In genomic region chr18:37166491-37166890, GRCh38 we compare ENCODE assay signal across 26 cellular contexts.
"Had no signal": no experiment of that assay in that cellular context is flagged by ENCODE, and none has a peak within 500 bp of the region (broad histone marks: within the 10 kb centered on the region; RNA-seq: fewer than 3 reads in every experiment).

No MANE protein-coding gene starts in this region.

- H3K4me1 ChIP-seq: left ventricle myocardium inferior, prostate gland, stomach, testis, upper lobe of left lung, vagina had no signal

- H3K4me1 Mint-ChIP-seq: memory B cell; nephron; neural crest cell; stimulated activated naive B cell treated with anti-CD40 and anti-IgM and Interleukin-4, amounts not matched to agents 10 μg/mL and 1 μg/mL and 100 μg/mL, for 72 hours had no signal

- DNase-seq: hippocampal formation; islet precursor cell; left ventricle myocardium inferior; naive thymus-derived CD8-positive, alpha-beta T cell; nucleus accumbens; pancreas; retina; right cardiac atrium; stimulated activated CD4-positive, alpha-beta T cell treated with anti-CD3 and anti-CD28 coated beads, Interleukin-12 subunit alpha, Interleukin-12 subunit beta, amount 100 ng/mL, for 4 hours; stimulated activated CD4-positive, alpha-beta T cell treated with anti-CD3 and anti-CD28 coated beads, Interleukin-15, amount 100 ng/mL, for 24 hours; stimulated activated CD4-positive, alpha-beta T cell treated with anti-CD3 and anti-CD28 coated beads, Interleukin-2, amount 100 ng/mL, for 24 hours; stimulated activated CD4-positive, alpha-beta T cell treated with anti-CD3 and anti-CD28 coated beads, Interleukin-4, amount 100 ng/mL, for 1 hour; stimulated activated naive B cell treated with anti-CD40 and anti-IgM and Interleukin-4, amounts not matched to agents 10 μg/mL and 1 μg/mL and 100 μg/mL, for 72 hours; stimulated activated naive CD8-positive, alpha-beta T cell treated with anti-CD3 and anti-CD28 coated beads, Interleukin-15, Interleukin-2, amounts not matched to agents 100 U/mL and 50 U/mL, for 24 hours; stomach; testis; thyroid gland; transverse colon; upper lobe of left lung had no signal

- H3K27me3 ChIP-seq: pancreas, stomach, testis, thyroid gland, transverse colon, upper lobe of left lung, vagina had no signal

- H3K36me3 ChIP-seq: left ventricle myocardium inferior, pancreas, prostate gland, thyroid gland, transverse colon, upper lobe of left lung, vagina had no signal

- H3K4me3 ChIP-seq: left ventricle myocardium inferior, lung, pancreas, prostate gland, skin epidermis, stomach, testis, thyroid gland, transverse colon, upper lobe of left lung, vagina had no signal

- H3K27ac ChIP-seq: left ventricle myocardium inferior, pancreas, prostate gland, skin epidermis, stomach, testis, thyroid gland, transverse colon, upper lobe of left lung, vagina had no signal

- H3K9me3 Mint-ChIP-seq: memory B cell; naive thymus-derived CD8-positive, alpha-beta T cell; nephron; neural crest cell had no signal

- H3K9me3 ChIP-seq: left ventricle myocardium inferior, pancreas, prostate gland, stomach, testis, thyroid gland, transverse colon, upper lobe of left lung, vagina had no signal

- H3K27ac Mint-ChIP-seq: memory B cell; naive thymus-derived CD8-positive, alpha-beta T cell; nephron; stimulated activated naive B cell treated with anti-CD40 and anti-IgM and Interleukin-4, amounts not matched to agents 10 μg/mL and 1 μg/mL and 100 μg/mL, for 72 hours had no signal

- H3K27me3 Mint-ChIP-seq: memory B cell; naive thymus-derived CD8-positive, alpha-beta T cell; stimulated activated naive B cell treated with anti-CD40 and anti-IgM and Interleukin-4, amounts not matched to agents 10 μg/mL and 1 μg/mL and 100 μg/mL, for 72 hours had no signal

- H3K4me3 Mint-ChIP-seq: memory B cell; naive thymus-derived CD8-positive, alpha-beta T cell; nephron; neural crest cell; stimulated activated naive B cell treated with anti-CD40 and anti-IgM and Interleukin-4, amounts not matched to agents 10 μg/mL and 1 μg/mL and 100 μg/mL, for 72 hours had no signal
